ENCODE assay signal across 8 cellular contexts in the genomic region with DNA sequence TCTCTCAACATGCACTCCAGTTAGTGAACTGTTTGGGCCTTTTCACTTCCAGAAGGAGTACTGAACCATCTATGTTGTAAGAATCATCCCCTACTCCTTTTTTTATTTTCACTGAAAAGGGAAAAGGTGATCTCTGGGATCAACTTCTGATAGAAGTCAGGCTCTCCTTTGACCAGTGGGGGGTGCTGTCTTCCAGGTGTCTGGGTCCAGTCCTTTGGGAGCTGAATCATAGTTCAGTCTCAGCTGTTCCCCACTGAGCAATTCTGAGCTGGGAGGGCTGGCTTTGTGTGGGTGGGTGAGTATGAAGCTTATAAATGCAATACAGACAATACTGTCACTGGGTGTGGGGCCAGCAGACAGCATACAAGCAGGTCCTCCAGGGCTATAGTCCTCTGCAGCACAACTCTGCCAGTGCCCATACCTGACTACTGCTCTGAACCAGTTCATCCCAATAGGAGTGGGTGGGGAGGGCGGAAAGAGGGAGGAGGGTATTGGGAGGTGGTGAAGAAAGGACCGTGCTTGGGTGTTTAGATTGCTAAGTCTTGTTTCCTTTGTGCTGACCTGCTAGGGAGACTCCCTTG. TPM values are rescaled to one million over a fixed set of nuclear protein-coding genes. Genes with fewer than 3 reads are reported as not detected.
A peak's percentile ranks its signal among the peaks of the same experiment; 100 is the strongest.
DNase-seq lines count a peak whose midpoint lies in the region; ATAC-seq and TF ChIP-seq lines count a peak whose summit lies in the region.

No MANE protein-coding gene starts in this region.

- TF ChIP-seq POLR2A in stomach (IDR thresholded peaks at IDR 0.05): no peak

- TF ChIP-seq EP300 in stomach (IDR thresholded peaks at IDR 0.05): no peak

- no peak overlapping the region for H3K9ac ChIP-seq in colonic mucosa (ENCODE audit: low read depth in 2 of 2, low read length in 2 of 2)

- no peaks in the 10 kb centered on the region; the same call in 1 of the 2 replicates for H3K27me3 Mint-ChIP-seq in WTC11 (ENCODE audit: low read depth)

- H3K36me3 ChIP-seq in colonic mucosa (no peaks in the 10 kb centered on the region), stomach (peaks cover 0 to 69% (median 44%) of the 10 kb centered on the region in 4 donors)

- POLR2A ChIA-PET in WTC11 (lab: Charles Lee): interaction anchor here (0.9 to 1.0 kb wide), 2 partner anchors 53 to 63 kb away, joined by 3 to 4 read pairs; no protein-coding TSS in a partner anchor

- CTCF ChIA-PET in WTC11 (lab: Charles Lee): interaction anchor here (0.5 to 2.9 kb wide), 41 partner anchors 10 to 454 kb away, joined by 3 to 51 read pairs (median 4); partner anchors contain the start of genes CELSR2, CLCC1, PSRC1 and SARS1

- H3K27me3 ChIP-seq in colonic mucosa (no peaks in the 10 kb centered on the region), stomach (no peaks in the 10 kb centered on the region)

- H3K4me1 ChIP-seq in colonic mucosa (no peaks in the 10 kb centered on the region), stomach (peaks cover 0 to 11% (median 5%) of the 10 kb centered on the region in 4 donors)

- H3K9me3 ChIP-seq in colonic mucosa (no peaks in the 10 kb centered on the region), stomach (no peaks in the 10 kb centered on the region)

- peak; percentile 62 for TF ChIP-seq CTCF in GM10266 (IDR thresholded peaks at IDR 0.05; ENCODE audit: control insufficient read depth, insufficient read depth, low read depth, missing control alignments)
- TF ChIP-seq CTCF in LNCAP (IDR thresholded peaks at IDR 0.05): peak; percentile 52
- peak; percentile 42 for TF ChIP-seq CTCF in WTC11 (IDR thresholded peaks at IDR 0.05)
- TF ChIP-seq CTCF in colonic mucosa (IDR thresholded peaks at IDR 0.05): peak; percentile 36
- TF ChIP-seq CTCF in stomach (IDR thresholded peaks at IDR 0.05): peak in 3 of 7 experiments; percentile 12 to 21 (median 20)

- no peak overlapping the region for H3K27ac ChIP-seq in colonic mucosa
- no peak overlapping the region for H3K27ac ChIP-seq in stomach

- no peaks in the 10 kb centered on the region for H3K9me3 Mint-ChIP-seq in WTC11

- DNase-seq in GM10266 (ENCODE audit: extremely low spot score) (peak; percentile 67), WTC11 (ENCODE audit: low spot score) (peak; percentile 77), colonic mucosa (peak; percentile 59), midbrain (lab: John Stamatoyannopoulos, UW) (peak; percentile 63), stomach (peak; percentile 34)

- H3K4me1 Mint-ChIP-seq in WTC11: peaks cover 3% of the 10 kb centered on the region; the same call in 1 of the 2 replicates

- intact Hi-C loops in colonic mucosa (cut with DNase I) (no loop called here), stomach (cut with DNase I; ENCODE audit: low total_unique reads) (no loop called here)

- WGBS in stomach, 5 donors: 56 to 79% (median 64%) methylated on average over 2 of the region's 2 CpGs

- H3K4me3 ChIP-seq in colonic mucosa: no peak overlapping the region
- H3K4me3 ChIP-seq in stomach: no peak overlapping the region

- H3K4me3 Mint-ChIP-seq in WTC11: no peak overlapping the region

- peak; percentile 92 for ATAC-seq in WTC11
- no peak for ATAC-seq in HG02973 (IDR thresholded peaks at IDR 0.05; ENCODE audit: unreplicated experiment)
- no peak for ATAC-seq in HG02610 (IDR thresholded peaks at IDR 0.05; ENCODE audit: unreplicated experiment)

- H3K27ac Mint-ChIP-seq in WTC11: 0 out of 2 replicates have a peak overlapping the region, but pooled peaks have one; percentile 59

- no peaks in the 10 kb centered on the region for H3K36me3 Mint-ChIP-seq in WTC11

TF ChIP-seq in WTC11, 78 proteins besides CTCF, POLR2A, EP300 and RAD21:
- TF ChIP-seq KAT7 (CRISPR knock-in tag; IDR thresholded peaks at IDR 0.05; ENCODE audit: borderline replicate concordance): no peak
- TF ChIP-seq PREB (CRISPR knock-in tag; IDR thresholded peaks at IDR 0.05; ENCODE audit: borderline replicate concordance): no peak
- TF ChIP-seq, protein P1, sequence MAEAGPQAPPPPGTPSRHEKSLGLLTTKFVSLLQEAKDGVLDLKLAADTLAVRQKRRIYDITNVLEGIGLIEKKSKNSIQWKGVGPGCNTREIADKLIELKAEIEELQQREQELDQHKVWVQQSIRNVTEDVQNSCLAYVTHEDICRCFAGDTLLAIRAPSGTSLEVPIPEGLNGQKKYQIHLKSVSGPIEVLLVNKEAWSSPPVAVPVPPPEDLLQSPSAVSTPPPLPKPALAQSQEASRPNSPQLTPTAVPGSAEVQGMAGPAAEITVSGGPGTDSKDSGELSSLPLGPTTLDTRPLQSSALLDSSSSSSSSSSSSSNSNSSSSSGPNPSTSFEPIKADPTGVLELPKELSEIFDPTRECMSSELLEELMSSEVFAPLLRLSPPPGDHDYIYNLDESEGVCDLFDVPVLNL (CRISPR knock-in tag; IDR thresholded peaks at IDR 0.05; ENCODE audit: borderline replicate concordance, low read depth): no peak
- TF ChIP-seq E2F1 (CRISPR knock-in tag; IDR thresholded peaks at IDR 0.05): no peak
- no peak for TF ChIP-seq TCF7 (CRISPR knock-in tag; IDR thresholded peaks at IDR 0.05; ENCODE audit: low read depth)
- TF ChIP-seq ELF4 (CRISPR knock-in tag; IDR thresholded peaks at IDR 0.05; ENCODE audit: low read depth): no peak
- TF ChIP-seq, protein P2, sequence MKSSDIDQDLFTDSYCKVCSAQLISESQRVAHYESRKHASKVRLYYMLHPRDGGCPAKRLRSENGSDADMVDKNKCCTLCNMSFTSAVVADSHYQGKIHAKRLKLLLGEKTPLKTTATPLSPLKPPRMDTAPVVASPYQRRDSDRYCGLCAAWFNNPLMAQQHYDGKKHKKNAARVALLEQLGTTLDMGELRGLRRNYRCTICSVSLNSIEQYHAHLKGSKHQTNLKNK (CRISPR knock-in tag; IDR thresholded peaks at IDR 0.05): no peak
- no peak for TF ChIP-seq SOX15 (CRISPR knock-in tag; IDR thresholded peaks at IDR 0.05)
- no peak for TF ChIP-seq USF2 (CRISPR knock-in tag; IDR thresholded peaks at IDR 0.05)
- TF ChIP-seq, protein P3, sequence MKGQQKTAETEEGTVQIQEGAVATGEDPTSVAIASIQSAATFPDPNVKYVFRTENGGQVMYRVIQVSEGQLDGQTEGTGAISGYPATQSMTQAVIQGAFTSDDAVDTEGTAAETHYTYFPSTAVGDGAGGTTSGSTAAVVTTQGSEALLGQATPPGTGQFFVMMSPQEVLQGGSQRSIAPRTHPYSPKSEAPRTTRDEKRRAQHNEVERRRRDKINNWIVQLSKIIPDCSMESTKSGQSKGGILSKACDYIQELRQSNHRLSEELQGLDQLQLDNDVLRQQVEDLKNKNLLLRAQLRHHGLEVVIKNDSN (CRISPR knock-in tag; IDR thresholded peaks at IDR 0.05): no peak
- TF ChIP-seq, protein P4, sequence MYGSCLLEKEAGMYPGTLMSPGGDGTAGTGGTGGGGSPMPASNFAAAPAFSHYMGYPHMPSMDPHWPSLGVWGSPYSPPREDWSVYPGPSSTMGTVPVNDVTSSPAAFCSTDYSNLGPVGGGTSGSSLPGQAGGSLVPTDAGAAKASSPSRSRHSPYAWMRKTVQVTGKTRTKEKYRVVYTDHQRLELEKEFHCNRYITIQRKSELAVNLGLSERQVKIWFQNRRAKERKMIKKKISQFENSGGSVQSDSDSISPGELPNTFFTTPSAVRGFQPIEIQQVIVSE (CRISPR knock-in tag; IDR thresholded peaks at IDR 0.05; ENCODE audit: borderline replicate concordance): no peak
TF ChIP-seq in WTC11: peak in this region for 0.

RNA-seq across cellular contexts. Expression of gene SARS1, which starts 12.5 kb away (rescaled TPM):
- 126 to 149 TPM (median 129 TPM) in 3 replicates for total RNA-seq in WTC11 (2021)
- total RNA-seq in colonic mucosa: 100 to 1,000 TPM; 139 to 193 TPM
- total RNA-seq in stomach: 100 to 1,000 TPM in 4 of 5 donors, 10 to 100 TPM in 1; 80.8 to 127 (median 117) TPM
- polyA plus RNA-seq in stomach: 100 to 1,000 TPM in 2 of 3 donors, 10 to 100 TPM in 1; 95.6 to 232 (median 100) TPM

RNA-seq across cellular contexts. Expression of gene CELSR2, which starts 48.1 kb away (rescaled TPM):
- 26.8 to 31.3 TPM (median 28.2 TPM) in 3 replicates for total RNA-seq in WTC11 (2021)
- total RNA-seq in colonic mucosa: 1 to 10 TPM; 4.2 to 6.1 TPM
- 10 to 100 TPM in 1 of 5 donors, 1 to 10 TPM in 4; 3.5 to 18.7 (median 7.2) TPM for total RNA-seq in stomach
- polyA plus RNA-seq in stomach: 1 to 10 TPM in 2 of 3 donors, under 1 TPM in 1; 0.76 to 8.7 (median 1.5) TPM
